In the genomic region with DNA sequence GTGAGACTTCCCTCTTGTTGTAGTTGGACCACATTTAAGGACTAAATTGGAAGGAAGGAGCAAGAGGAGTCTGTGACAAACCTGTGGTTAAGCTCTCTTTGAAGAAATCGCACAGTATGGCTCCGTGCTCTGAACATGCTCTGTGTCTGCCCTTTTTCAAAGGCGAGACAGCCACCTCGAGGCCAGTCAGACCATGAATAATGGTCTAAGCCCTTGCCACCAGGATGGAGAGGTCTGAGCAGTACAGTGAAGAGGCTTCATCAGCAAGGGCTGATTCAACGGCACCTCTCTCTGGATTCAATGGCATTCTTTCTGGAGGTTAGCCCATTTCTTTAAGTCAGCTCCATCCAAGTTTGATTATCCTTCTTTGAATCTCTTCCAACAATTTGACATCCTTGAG, we compare ENCODE assay signal across 1 cellular context.
TF ChIP-seq lines count a peak whose summit lies in the region.

No MANE protein-coding gene starts in this region.

TF ChIP-seq in IMR-90, 13 proteins besides CTCF, POLR2A, EP300 and RAD21:
- TF ChIP-seq MAFK (IDR thresholded peaks at IDR 0.05; ENCODE audit: low read depth, low read length), result no peak
- TF ChIP-seq RFX5 (IDR thresholded peaks at IDR 0.05; ENCODE audit: low read depth, low read length), result no peak
- TF ChIP-seq MAZ (IDR thresholded peaks at IDR 0.05; ENCODE audit: borderline replicate concordance, low read depth, low read length), result no peak
- no peak for TF ChIP-seq BHLHE40 (IDR thresholded peaks at IDR 0.05; ENCODE audit: low read depth, low read length)
- TF ChIP-seq CEBPB (IDR thresholded peaks at IDR 0.05; ENCODE audit: low read depth, low read length), result no peak
- TF ChIP-seq, protein P1, sequence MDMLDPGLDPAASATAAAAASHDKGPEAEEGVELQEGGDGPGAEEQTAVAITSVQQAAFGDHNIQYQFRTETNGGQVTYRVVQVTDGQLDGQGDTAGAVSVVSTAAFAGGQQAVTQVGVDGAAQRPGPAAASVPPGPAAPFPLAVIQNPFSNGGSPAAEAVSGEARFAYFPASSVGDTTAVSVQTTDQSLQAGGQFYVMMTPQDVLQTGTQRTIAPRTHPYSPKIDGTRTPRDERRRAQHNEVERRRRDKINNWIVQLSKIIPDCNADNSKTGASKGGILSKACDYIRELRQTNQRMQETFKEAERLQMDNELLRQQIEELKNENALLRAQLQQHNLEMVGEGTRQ (IDR thresholded peaks at IDR 0.05; ENCODE audit: low read depth, low read length), result no peak
- no peak for TF ChIP-seq RCOR1 (IDR thresholded peaks at IDR 0.05; ENCODE audit: insufficient replicate concordance, low read length)
- no peak for TF ChIP-seq MXI1 (IDR thresholded peaks at IDR 0.05; ENCODE audit: borderline replicate concordance, low read depth, low read length)
- no peak for TF ChIP-seq FOS (IDR thresholded peaks at IDR 0.05; ENCODE audit: low read depth, low read length)
- TF ChIP-seq SMC3 (IDR thresholded peaks at IDR 0.05; ENCODE audit: low read depth, low read length), result no peak
- TF ChIP-seq, protein P2, sequence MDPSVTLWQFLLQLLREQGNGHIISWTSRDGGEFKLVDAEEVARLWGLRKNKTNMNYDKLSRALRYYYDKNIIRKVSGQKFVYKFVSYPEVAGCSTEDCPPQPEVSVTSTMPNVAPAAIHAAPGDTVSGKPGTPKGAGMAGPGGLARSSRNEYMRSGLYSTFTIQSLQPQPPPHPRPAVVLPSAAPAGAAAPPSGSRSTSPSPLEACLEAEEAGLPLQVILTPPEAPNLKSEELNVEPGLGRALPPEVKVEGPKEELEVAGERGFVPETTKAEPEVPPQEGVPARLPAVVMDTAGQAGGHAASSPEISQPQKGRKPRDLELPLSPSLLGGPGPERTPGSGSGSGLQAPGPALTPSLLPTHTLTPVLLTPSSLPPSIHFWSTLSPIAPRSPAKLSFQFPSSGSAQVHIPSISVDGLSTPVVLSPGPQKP (IDR thresholded peaks at IDR 0.05; ENCODE audit: borderline replicate concordance, low read depth, low read length), result no peak
- no peak for TF ChIP-seq CHD1 (IDR thresholded peaks at IDR 0.05; ENCODE audit: low read depth, low read length)
- TF ChIP-seq NFE2L2 (IDR thresholded peaks at IDR 0.05; ENCODE audit: low read depth, low read length), result no peak
TF ChIP-seq in IMR-90: peak in this region for 0.
